Comparison of ENCODE assay signal across 1 cellular context in the genomic region with DNA sequence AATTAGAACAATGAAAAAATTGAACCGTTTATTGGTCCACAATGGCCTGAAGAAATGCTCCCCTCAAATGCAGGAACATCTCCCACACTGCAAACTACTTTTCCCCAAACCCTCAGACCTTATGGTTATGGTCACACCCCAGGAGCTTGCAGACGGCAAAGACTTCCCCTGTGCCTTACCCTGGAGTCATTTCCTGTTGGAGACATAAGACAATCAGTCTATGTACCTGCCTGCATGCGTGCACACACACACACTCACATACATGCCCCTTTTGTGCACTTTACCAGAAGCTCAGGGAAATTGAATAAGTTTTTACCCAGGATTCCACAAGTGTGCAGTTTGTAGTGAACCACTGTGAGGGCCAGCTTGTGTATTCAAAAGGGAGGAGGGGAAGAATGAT.
TF ChIP-seq lines count a peak whose summit lies in the region.

No MANE protein-coding gene starts in this region.

TF ChIP-seq in GM23338, 12 proteins besides CTCF, POLR2A, EP300 and RAD21 (continued from another document):
- TF ChIP-seq REST (IDR thresholded peaks at IDR 0.05; ENCODE audit: unreplicated experiment) (no peak), POLR2AphosphoS5 (IDR thresholded peaks at IDR 0.05; ENCODE audit: low read depth) (no peak), JUNB (IDR thresholded peaks at IDR 0.05; ENCODE audit: unreplicated experiment) (no peak), ZNF331 (CRISPR knock-in tag; IDR thresholded peaks at IDR 0.05; ENCODE audit: low read depth) (no peak)
